Comparison of ENCODE assay signal across 7 cellular contexts in genomic region chr4:82898322-82899243, GRCh38. TPM values are rescaled to one million over a fixed set of nuclear protein-coding genes. Genes with fewer than 3 reads are reported as not detected.
DNase-seq lines count a peak whose midpoint lies in the region; ATAC-seq and TF ChIP-seq lines count a peak whose summit lies in the region.

No MANE protein-coding gene starts in this region.

- BruUV-seq in MCF 10A (replicated peaks; lab: Mats Ljungman, UMichigan) = no TSS peak

- H3K4me1 Mint-ChIP-seq in MCF 10A (ENCODE audit: insufficient read depth, unreplicated experiment) = peaks cover 12% of the 10 kb centered on the region

- CTCF ChIA-PET in MCF 10A (lab: Yijun Ruan, JAX) = interaction anchor here (0.6 to 2.4 kb wide), 14 partner anchors 14 to 1386 kb away, joined by 3 to 8 read pairs (median 4); partner anchors contain the start of gene COPS4

- H3K36me3 Mint-ChIP-seq in MCF 10A (ENCODE audit: insufficient read depth, unreplicated experiment) = peaks cover 40% of the 10 kb centered on the region

- H3K27ac ChIP-seq in lung (ENCODE audit: low read depth in 1 of 2, low read length in 1 of 2) = peak overlapping the region; percentile 57 to 88

- ATAC-seq in lung (ENCODE audit: insufficient read depth, low FRiP score) (no peak), GM18858 (IDR thresholded peaks at IDR 0.05; ENCODE audit: unreplicated experiment) (no peak)

- 37 to 44% methylated on average over 7 of the region's 7 CpGs for WGBS in lung, 2 donors

- H3K9me3 ChIP-seq in lung (ENCODE audit: control insufficient read depth in 2 of 2, insufficient read depth in 1 of 2, low read length in 1 of 2) = no peaks in the 10 kb centered on the region

- H3K4me1 ChIP-seq in lung (ENCODE audit: control insufficient read depth in 2 of 2, insufficient read depth in 2 of 2, low read length in 2 of 2) = peaks cover 0 to 3% of the 10 kb centered on the region in 2 donors

- intact Hi-C loops in MCF 10A (cut with micrococcal nuclease) = loop anchor here (1.0 kb wide), 1 partner anchor 46 kb away; no protein-coding TSS in a partner anchor

- H3K27me3 Mint-ChIP-seq in MCF 10A (ENCODE audit: insufficient read depth, unreplicated experiment) = no peaks in the 10 kb centered on the region

- POLR2A ChIA-PET in MCF 10A (lab: Yijun Ruan, JAX) = interaction anchor here (0.7 to 7.5 kb wide), 16 partner anchors 11 to 527 kb away, joined by 3 to 327 read pairs (median 9); partner anchors contain the start of genes COPS4, COQ2, HNRNPD and HNRNPDL

- no peak overlapping the region for H3K4me3 Mint-ChIP-seq in MCF 10A (ENCODE audit: unreplicated experiment)

- DNase-seq in GM03348 (ENCODE audit: low spot score) (peak; percentile 44), Kasumi-1 (lab: John Stamatoyannopoulos, UW) (peak; percentile 55 to 71), MCF 10A (ENCODE audit: unreplicated experiment) (peak; percentile 58), lung (ENCODE audit: low spot score) (peak; percentile 67)
- DNase-seq in activated CD4-positive, CD25-positive, alpha-beta regulatory T cell (lab: John Stamatoyannopoulos, UW) = no peak
- DNase-seq in stimulated activated CD4-positive, alpha-beta T cell treated with anti-CD3 and anti-CD28 coated beads, Interleukin-2, amount 100 ng/mL, for 48 hours = no peak

- H3K4me3 ChIP-seq in lung = no peak overlapping the region

- TF ChIP-seq CTCF in MCF 10A (IDR thresholded peaks at IDR 0.05; ENCODE audit: unreplicated experiment) (peak; percentile 43), lung (IDR thresholded peaks at IDR 0.05; ENCODE audit: control extremely low read depth, extremely low read depth) (peak; percentile 9)

- no peaks in the 10 kb centered on the region for H3K9me3 Mint-ChIP-seq in MCF 10A (ENCODE audit: unreplicated experiment)

- H3K27me3 ChIP-seq in lung (ENCODE audit: control insufficient read depth, insufficient read depth) = no peaks in the 10 kb centered on the region

- no peak overlapping the region for H3K27ac Mint-ChIP-seq in MCF 10A (ENCODE audit: low read depth, unreplicated experiment)

- peaks cover 6 to 10% of the 10 kb centered on the region in 2 donors for H3K36me3 ChIP-seq in lung (ENCODE audit: control insufficient read depth in 2 of 2, insufficient read depth in 2 of 2, low read length in 2 of 2)

RNA-seq across cellular contexts. Expression of gene THAP9, which starts 2.0 kb away (rescaled TPM):
- total RNA-seq in MCF 10A (2022) (3.6 and 4.0 TPM in 2 replicates), lung (10 to 100 TPM in 1 of 2 donors, 1 to 10 TPM in 1; 4.1 to 13.6 TPM)
- 1 to 10 TPM; 2.0 to 2.1 TPM for polyA plus RNA-seq in lung

RNA-seq across cellular contexts. Expression of gene SEC31A, which starts 7.6 kb away (rescaled TPM):
- total RNA-seq in MCF 10A (2022) = 212 and 229 TPM in 2 replicates
- 100 to 1,000 TPM; 175 to 244 TPM for total RNA-seq in lung
- polyA plus RNA-seq in lung = 100 to 1,000 TPM in 1 of 2 donors, 10 to 100 TPM in 1; 83.7 to 124 TPM

Comparison
In these comparisons a context has a peak if more than half of its experiments do, and no peak if none do; other contexts are left out.
1. DNase-seq: peak in GM03348 (single experiment), Kasumi-1 (2 of 2), MCF 10A (single experiment) and lung (single experiment); none in activated CD4-positive, CD25-positive, alpha-beta regulatory T cell (0 of 4) and stimulated activated CD4-positive, alpha-beta T cell treated with anti-CD3 and anti-CD28 coated beads, Interleukin-2, amount 100 ng/mL, for 48 hours (0 of 2).